ENCODE assay signal across 8 cellular contexts in the genomic region with DNA sequence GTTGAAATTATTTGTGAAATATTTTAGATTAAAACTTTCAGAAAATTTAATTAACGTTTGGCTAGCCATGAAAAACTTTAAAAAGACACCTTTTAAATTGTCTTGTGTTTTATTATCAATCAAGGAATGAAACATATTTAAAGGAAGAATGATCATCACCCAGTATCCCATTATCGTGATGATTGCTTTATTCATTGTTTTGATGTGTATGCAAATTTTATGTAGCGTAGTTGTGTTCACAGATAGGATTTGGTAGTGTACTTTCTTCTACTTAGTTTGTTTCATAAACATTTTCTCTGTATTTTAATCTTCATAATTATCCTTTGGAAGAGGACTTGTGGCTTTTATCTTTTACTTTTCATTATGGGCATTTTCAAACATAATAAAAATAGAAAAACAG.
"Had no signal": no experiment of that assay in that cellular context is flagged by ENCODE, and none has a peak within 500 bp of the region (broad histone marks: within the 10 kb centered on the region; RNA-seq: fewer than 3 reads in every experiment).

No MANE protein-coding gene starts in this region.

- DNase-seq: GM23248, GOT3, H7, HFFc6, KG1 had no signal

- FAIRE-seq: HTR-8/SVneo had no signal

- H2AFZ ChIP-seq: GM23248 had no signal

- H3K9me3 ChIP-seq: HAP-1 had no signal

- H3K4me3 ChIP-seq: GM23248, HAP-1 had no signal

- H3K27ac ChIP-seq: GM23248 had no signal

- ATAC-seq: HCT116 had no signal

- H3K9ac ChIP-seq: GM23248 had no signal
